In the genomic region with DNA sequence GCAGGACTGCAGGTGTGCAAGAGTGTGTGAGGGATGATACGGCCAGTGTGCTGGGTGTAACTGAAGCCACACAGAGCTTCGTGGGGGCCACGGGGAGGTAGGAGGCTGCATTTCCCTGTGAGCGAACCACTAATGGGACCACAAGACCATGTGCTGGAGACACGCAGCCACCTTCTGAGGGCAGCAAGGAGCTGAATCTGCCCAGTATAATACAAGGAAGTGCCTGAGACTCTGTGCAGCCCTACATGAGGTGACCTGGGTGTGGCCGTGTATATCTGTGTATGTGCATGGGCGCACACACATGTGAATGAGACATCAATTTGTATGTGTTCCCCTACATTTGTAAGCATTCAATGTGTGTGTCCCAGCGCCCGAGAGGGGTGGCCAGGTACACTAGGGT, we compare ENCODE assay signal across 24 cellular contexts. TPM values are rescaled to one million over a fixed set of nuclear protein-coding genes. Genes with fewer than 3 reads are reported as not detected.
DNase-seq lines count a peak whose midpoint lies in the region; ATAC-seq, FAIRE-seq and TF ChIP-seq lines count a peak whose summit lies in the region.
"Had no signal": no experiment of that assay in that cellular context is flagged by ENCODE, and none has a peak within 500 bp of the region (broad histone marks: within the 10 kb centered on the region; RNA-seq: fewer than 3 reads in every experiment).

No MANE protein-coding gene starts in this region.

- in situ Hi-C loops in HepG2 (cut with HindIII; ENCODE audit: extremely low pct_ligation_motif_present, low pct_unique_long_range_greater_than_20kb), result no loop called here

- 80% methylated on average over 2 of the region's 9 CpGs for WGBS in right lobe of liver (ENCODE audit: insufficient coverage, low coverage, low lambda C conversion rate, missing lambda C conversion rate)
- 48% methylated on average over 7 of the region's 9 CpGs for WGBS in HepG2 (ENCODE audit: low lambda C conversion rate)
- WGBS in aorta, 2 donors, result 90 to 91% methylated on average over 9 of the region's 9 CpGs
- 76 to 82% (median 77%) methylated on average over 9 of the region's 9 CpGs for WGBS in stomach, 5 donors

- no TSS peak for BruUV-seq in HepG2 (replicated peaks; lab: Mats Ljungman, UMichigan)

- intact Hi-C loops in right lobe of liver (cut with DNase I), result no loop called here
- intact Hi-C loops in HepG2 (cut with micrococcal nuclease; ENCODE audit: unreplicated experiment), result no loop called here
- intact Hi-C loops in lower lobe of right lung (cut with DNase I), result no loop called here
- intact Hi-C loops in aorta (cut with DNase I), result no loop called here
- intact Hi-C loops in stomach (cut with DNase I; ENCODE audit: low total_unique reads), result no loop called here
- intact Hi-C loops in activated naive CD4-positive, alpha-beta T cell treated with anti-CD3 and anti-CD28 coated beads for 36 hours (cut with micrococcal nuclease), result no loop called here

- H3K4me3 Mint-ChIP-seq in activated naive CD4-positive, alpha-beta T cell treated with anti-CD3 and anti-CD28 coated beads for 36 hours, result no peak overlapping the region

- H3K4me2 ChIP-seq in HepG2 (ENCODE audit: low read depth, low read length), result no peak overlapping the region

- POLR2A ChIA-PET in HepG2 (lab: Yijun Ruan, JAX), result no interaction called here

- ATAC-seq in right lobe of liver, result no peak
- no peak for ATAC-seq in HepG2
- ATAC-seq in RWPE2 (ENCODE audit: low read depth), result no peak
- ATAC-seq in lower lobe of right lung, result no peak
- no peak for ATAC-seq in aorta (ENCODE audit: low FRiP score)
- ATAC-seq: PC-3 had no signal

- FAIRE-seq in HepG2 (lab: Jason Lieb, UNC), result no peak
- FAIRE-seq: GM19239 had no signal

- TF ChIP-seq POLR2A in right lobe of liver (IDR thresholded peaks at IDR 0.05), result no peak
- TF ChIP-seq POLR2A in HepG2 (IDR thresholded peaks at IDR 0.05; ENCODE audit: insufficient read depth in 1 of 2, low read depth in 2 of 2, low read length in 2 of 2), result no peak
- no peak for TF ChIP-seq POLR2A in stomach (IDR thresholded peaks at IDR 0.05)

- peak in 2 of 3 donors; percentile 2 to 27 for DNase-seq in right lobe of liver
- no peak for DNase-seq in HepG2 (ENCODE audit: low spot score)
- peak; percentile 25 for DNase-seq in RWPE2 (ENCODE audit: low spot score)
- peak; percentile 32 for DNase-seq in lower lobe of right lung
- DNase-seq in aorta, result peak; percentile 34 to 59
- DNase-seq in stomach, result no peak
- no peak for DNase-seq in hepatic stellate cell (ENCODE audit: low spot score)
- DNase-seq in activated naive CD4-positive, alpha-beta T cell treated with anti-CD3 and anti-CD28 coated beads for 36 hours, result no peak
- DNase-seq: ACHN, C1 segment of cervical spinal cord, GDM1, GM23248, HCEC 1CT, IMR-90, Karpas-422, NCI-H1694 treated with DMSO at 0.1 percent for 48 hours, NCI-H2107, NCI-H226, NCI-H524, PC-3, RPMI8226 had no signal

- H3K27ac ChIP-seq in right lobe of liver (no peak overlapping the region), HepG2 (ENCODE audit: extremely low read length, insufficient read depth, low read length) (no peak overlapping the region), RWPE2 (ENCODE audit: poor library complexity, severe bottlenecking) (no peak overlapping the region), lower lobe of right lung (no peak overlapping the region), aorta (ENCODE audit: low read depth in 1 of 2, low read length in 2 of 2) (no peak overlapping the region), stomach (no peak overlapping the region)
- H3K27ac ChIP-seq: GM23248, HL-60 had no signal

- H3K27me3 Mint-ChIP-seq in activated naive CD4-positive, alpha-beta T cell treated with anti-CD3 and anti-CD28 coated beads for 36 hours (ENCODE audit: low read depth), result no peaks in the 10 kb centered on the region

- H3K27me3 ChIP-seq in right lobe of liver, result no peaks in the 10 kb centered on the region
- H3K27me3 ChIP-seq in HepG2 (ENCODE audit: control insufficient read depth in 1 of 2, insufficient read depth in 2 of 2, low read length in 2 of 2), result peaks cover 5 to 35% of the 10 kb centered on the region in 2 experiments; a peak in 3 of 5 replicates
- H3K27me3 ChIP-seq in RWPE2 (ENCODE audit: insufficient read depth, poor library complexity, severe bottlenecking), result no peaks in the 10 kb centered on the region
- peaks cover 9% of the 10 kb centered on the region for H3K27me3 ChIP-seq in lower lobe of right lung (ENCODE audit: low read depth)
- H3K27me3 ChIP-seq in aorta (ENCODE audit: control insufficient read depth in 1 of 2, insufficient read depth in 2 of 2, low read length in 1 of 2), result no peaks in the 10 kb centered on the region
- H3K27me3 ChIP-seq in stomach, result peaks cover 0 to 36% (median 6%) of the 10 kb centered on the region in 3 donors

- no peak overlapping the region for H3K9ac ChIP-seq in HepG2 (ENCODE audit: insufficient read depth, low read depth, low read length)
- H3K9ac ChIP-seq: GM23248 had no signal

- TF ChIP-seq CTCF in right lobe of liver (IDR thresholded peaks at IDR 0.05), result no peak
- no peak for TF ChIP-seq CTCF in HepG2 (CRISPR knock-in tag; IDR thresholded peaks at IDR 0.05)
- TF ChIP-seq CTCF in RWPE2 (IDR thresholded peaks at IDR 0.05; ENCODE audit: poor library complexity, severe bottlenecking), result no peak
- no peak for TF ChIP-seq CTCF in lower lobe of right lung (IDR thresholded peaks at IDR 0.05)
- TF ChIP-seq CTCF in stomach (IDR thresholded peaks at IDR 0.05), result no peak

- H3K9me3 Mint-ChIP-seq in activated naive CD4-positive, alpha-beta T cell treated with anti-CD3 and anti-CD28 coated beads for 36 hours, result peaks cover 8% of the 10 kb centered on the region

- CTCF ChIA-PET in HepG2 (lab: Yijun Ruan, JAX; ENCODE audit: low intra/inter-chr PET ratio, low total read pairs), result no interaction called here
- CTCF ChIA-PET in activated naive CD4-positive, alpha-beta T cell treated with anti-CD3 and anti-CD28 coated beads for 36 hours (lab: Charles Lee), result no interaction called here

- no peaks in the 10 kb centered on the region for H3K9me3 ChIP-seq in right lobe of liver
- peaks cover 9% of the 10 kb centered on the region for H3K9me3 ChIP-seq in HepG2 (ENCODE audit: low read length)
- no peaks in the 10 kb centered on the region for H3K9me3 ChIP-seq in RWPE2 (ENCODE audit: severe bottlenecking)
- no peaks in the 10 kb centered on the region for H3K9me3 ChIP-seq in lower lobe of right lung
- H3K9me3 ChIP-seq in aorta (ENCODE audit: control insufficient read depth, low read length), result no peaks in the 10 kb centered on the region
- H3K9me3 ChIP-seq in stomach, result peaks cover 0 to 11% (median 8%) of the 10 kb centered on the region in 4 donors

- no peaks in the 10 kb centered on the region for H4K20me1 ChIP-seq in HepG2 (ENCODE audit: insufficient read depth, low read length)

- H2AFZ ChIP-seq in HepG2 (ENCODE audit: low read length), result no peak overlapping the region
- H2AFZ ChIP-seq: GM23248 had no signal

- H3K4me1 ChIP-seq in right lobe of liver (no peaks in the 10 kb centered on the region), HepG2 (ENCODE audit: insufficient read depth, low read length) (peaks cover 22% of the 10 kb centered on the region), RWPE2 (ENCODE audit: insufficient read depth, poor library complexity, severe bottlenecking) (peaks cover 3% of the 10 kb centered on the region), lower lobe of right lung (peaks cover 8% of the 10 kb centered on the region), aorta (ENCODE audit: control insufficient read depth in 1 of 2, insufficient read depth in 2 of 2, low read length in 2 of 2) (no peaks in the 10 kb centered on the region), stomach (peaks cover 6 to 12% (median 9%) of the 10 kb centered on the region in 4 donors)

- H3K4me3 ChIP-seq in right lobe of liver (no peak overlapping the region), HepG2 (replicated peaks in 1 of 3; ENCODE audit: insufficient read depth in 1 of 3, low read depth in 2 of 3, low read length in 3 of 3) (no peak overlapping the region), RWPE2 (ENCODE audit: severe bottlenecking) (no peak overlapping the region), lower lobe of right lung (no peak overlapping the region), aorta (ENCODE audit: low read length in 2 of 2) (no peak overlapping the region), stomach (no peak overlapping the region)
- H3K4me3 ChIP-seq: GM23248 had no signal

- H3K79me2 ChIP-seq in HepG2 (ENCODE audit: insufficient read depth, low read length), result no peaks in the 10 kb centered on the region

- H3K36me3 Mint-ChIP-seq in activated naive CD4-positive, alpha-beta T cell treated with anti-CD3 and anti-CD28 coated beads for 36 hours (ENCODE audit: low read depth), result no peaks in the 10 kb centered on the region

- no peak for TF ChIP-seq RAD21 in HepG2 (CRISPR knock-in tag; IDR thresholded peaks at IDR 0.05)

- H3K27ac Mint-ChIP-seq in activated naive CD4-positive, alpha-beta T cell treated with anti-CD3 and anti-CD28 coated beads for 36 hours, result no peak overlapping the region

- TF ChIP-seq EP300 in HepG2 (IDR thresholded peaks at IDR 0.05; ENCODE audit: low read depth in 2 of 2, low read length in 2 of 2) (no peak), HepG2 (CRISPR knock-in tag; IDR thresholded peaks at IDR 0.05; ENCODE audit: borderline replicate concordance) (no peak), stomach (IDR thresholded peaks at IDR 0.05) (no peak)

- peaks cover 3% of the 10 kb centered on the region for H3K4me1 Mint-ChIP-seq in activated naive CD4-positive, alpha-beta T cell treated with anti-CD3 and anti-CD28 coated beads for 36 hours (ENCODE audit: low read depth)

- H3K36me3 ChIP-seq in right lobe of liver (no peaks in the 10 kb centered on the region), HepG2 (replicated peaks in 1 of 2; ENCODE audit: control insufficient read depth in 1 of 2, insufficient read depth in 2 of 2, low read length in 2 of 2) (no peaks in the 10 kb centered on the region), RWPE2 (ENCODE audit: low read depth) (no peaks in the 10 kb centered on the region), lower lobe of right lung (no peaks in the 10 kb centered on the region), aorta (ENCODE audit: control insufficient read depth in 1 of 2, insufficient read depth in 2 of 2, low read length in 1 of 2) (no peaks in the 10 kb centered on the region), stomach (no peaks in the 10 kb centered on the region)

RNA-seq across cellular contexts. Expression of gene CHD5, which starts 50.8 kb away (rescaled TPM):
- total RNA-seq in right lobe of liver (not detected), HepG2 (2016; rRNA removed; fragmentation: Illumina TruSeq; extraction: Trizol) (0.02 TPM in 1 of 2 replicates, not detected in the other), lower lobe of right lung (0.56 TPM), aorta (1 to 10 TPM in 1 of 2 donors, under 1 TPM in 1; 0.24 to 2.5 TPM), stomach (under 1 TPM in 4 of 5 donors, not detected in 1; 0.29 to 0.92 (median 0.37) TPM)
- not detected in 2 replicates for total RNA-seq in HepG2 (2016; cell fraction: cytosol; rRNA removed; fragmentation: Illumina TruSeq; extraction: Trizol; ENCODE audit: low read depth)
- total RNA-seq in HepG2 (2016; cell fraction: insoluble cytoplasmic fraction; rRNA removed; fragmentation: Illumina TruSeq; extraction: Trizol), result 0.11 TPM in 1 of 2 replicates, not detected in the other
- total RNA-seq in HepG2 (2016; cell fraction: membrane; rRNA removed; fragmentation: Illumina TruSeq; extraction: Trizol), result not detected in 2 replicates
- total RNA-seq in HepG2 (2016; cell fraction: nucleus; rRNA removed; fragmentation: Illumina TruSeq; extraction: Trizol), result 0.09 TPM in 1 of 2 replicates, not detected in the other
- polyA plus RNA-seq in HepG2 (2011; rRNA removed) (0.09 and 0.21 TPM in 2 replicates), aorta (under 1 TPM; 0.25 to 0.38 TPM), stomach (under 1 TPM; 0.06 to 0.83 (median 0.15) TPM)
- polyA plus RNA-seq in HepG2 (2011; cell fraction: cytosol; rRNA removed), result 0.03 TPM in 1 of 2 replicates, not detected in the other
- 0.42 and 0.51 TPM in 2 replicates for polyA plus RNA-seq in HepG2 (2011; cell fraction: nucleus; rRNA removed)
- polyA plus RNA-seq in HepG2 (2012), result 0.03 and 0.05 TPM in 2 replicates
- not detected in 2 replicates for polyA plus RNA-seq in HepG2 (2016; cell fraction: cytosol; fragmentation: Illumina TruSeq; extraction: Trizol; ENCODE audit: low read depth)
- not detected in 2 replicates for polyA plus RNA-seq in HepG2 (2016; cell fraction: insoluble cytoplasmic fraction; fragmentation: Illumina TruSeq; extraction: Trizol; ENCODE audit: low read depth)
- not detected in 2 replicates for polyA plus RNA-seq in HepG2 (2016; cell fraction: membrane; fragmentation: Illumina TruSeq; extraction: Trizol; ENCODE audit: low read depth)
- 0.10 and 0.29 TPM in 2 replicates for polyA plus RNA-seq in HepG2 (2016; cell fraction: nucleus; fragmentation: Illumina TruSeq; extraction: Trizol; ENCODE audit: insufficient read depth, low read depth)
- polyA minus RNA-seq in HepG2 (2011; rRNA and poly(A)+ RNA removed; ENCODE audit: low replicate concordance), result 0.10 and 0.56 TPM in 2 replicates
- not detected in 2 replicates for polyA minus RNA-seq in HepG2 (2011; cell fraction: cytosol; rRNA and poly(A)+ RNA removed)
- 0.13 and 0.50 TPM in 2 replicates for polyA minus RNA-seq in HepG2 (2011; cell fraction: nucleus; rRNA and poly(A)+ RNA removed)
- under 1 TPM; 0.27 to 0.45 TPM for total RNA-seq in activated naive CD4-positive, alpha-beta T cell treated with anti-CD3 and anti-CD28 coated beads for 36 hours
- total RNA-seq: HT1080 had no signal

Comparison
In these comparisons a context has a peak if more than half of its experiments do, and no peak if none do; other contexts are left out.
1. DNase-seq: peak in right lobe of liver (2 of 3), RWPE2 (single experiment), lower lobe of right lung (single experiment) and aorta (2 of 2); none in HepG2 (single experiment), stomach (single experiment), hepatic stellate cell (single experiment) and activated naive CD4-positive, alpha-beta T cell treated with anti-CD3 and anti-CD28 coated beads for 36 hours (single experiment).